In genomic region chr5:68196876-68197275, GRCh38 we compare ENCODE assay signal across 1 cellular context.
TF ChIP-seq lines count a peak whose summit lies in the region.

No MANE protein-coding gene starts in this region.

TF ChIP-seq in HepG2, 621 proteins besides CTCF, POLR2A, EP300 and RAD21 (continued from another document):
- TF ChIP-seq ZFP36 (IDR thresholded peaks at IDR 0.05; ENCODE audit: borderline replicate concordance, low read depth, low read length, partially characterized antibody) (no peak), ZNF552 (CRISPR knock-in tag; IDR thresholded peaks at IDR 0.05; ENCODE audit: borderline replicate concordance) (no peak), SMAD1 (CRISPR knock-in tag; IDR thresholded peaks at IDR 0.05; ENCODE audit: borderline replicate concordance, low read depth) (no peak), ONECUT2 (CRISPR knock-in tag; IDR thresholded peaks at IDR 0.05) (no peak), ATF4 (CRISPR knock-in tag; IDR thresholded peaks at IDR 0.05) (no peak), ZNF12 (CRISPR knock-in tag; IDR thresholded peaks at IDR 0.05) (no peak)
